In genomic region chr6:36114798-36115408, GRCh38 we compare ENCODE assay signal across 1 cellular context.
TF ChIP-seq lines count a peak whose summit lies in the region.

No MANE protein-coding gene starts in this region.

TF ChIP-seq in GM12878, 131 proteins besides CTCF, POLR2A, EP300 and RAD21 (continued from another document and continues in another):
- TF ChIP-seq BMI1 (IDR thresholded peaks at IDR 0.05; ENCODE audit: borderline replicate concordance), result peak; percentile 38; the same call in 1 of the 2 replicates
- peak; percentile 85 for TF ChIP-seq ZNF217 (IDR thresholded peaks at IDR 0.05)
- no peak for TF ChIP-seq CBX5 (IDR thresholded peaks at IDR 0.05; ENCODE audit: low read depth)
- TF ChIP-seq PBX3 (IDR thresholded peaks at IDR 0.05; ENCODE audit: insufficient replicate concordance, low read depth, low read length), result no peak
- TF ChIP-seq POLR2AphosphoS2 (IDR thresholded peaks at IDR 0.05; ENCODE audit: low read depth, low read length), result no peak
- no peak for TF ChIP-seq USF2 (IDR thresholded peaks at IDR 0.05; ENCODE audit: borderline replicate concordance, low read depth, low read length)
- peak; percentile 92 for TF ChIP-seq RELB (IDR thresholded peaks at IDR 0.05; ENCODE audit: low read depth)
- TF ChIP-seq ZBTB33 (IDR thresholded peaks at IDR 0.05), result no peak
- TF ChIP-seq TARDBP (IDR thresholded peaks at IDR 0.05; ENCODE audit: borderline replicate concordance), result no peak
- TF ChIP-seq SMC3 (IDR thresholded peaks at IDR 0.05; ENCODE audit: borderline replicate concordance, low read length), result no peak
- no peak for TF ChIP-seq RBBP5 (conservative IDR thresholded peaks at IDR 0.05)
- TF ChIP-seq POLR2AphosphoS5 (IDR thresholded peaks at IDR 0.05; ENCODE audit: low read length), result no peak
- peak; percentile 57; the same call in 1 of the 2 replicates for TF ChIP-seq MLLT1 (IDR thresholded peaks at IDR 0.05)
- TF ChIP-seq ATF2 (IDR thresholded peaks at IDR 0.05; ENCODE audit: low read length), result peak; percentile 65
- TF ChIP-seq NBN (IDR thresholded peaks at IDR 0.05), result peak; percentile 67; the same call in 1 of the 2 replicates
- TF ChIP-seq ZNF24 (IDR thresholded peaks at IDR 0.05), result no peak
- TF ChIP-seq ZSCAN29 (IDR thresholded peaks at IDR 0.05), result peak; percentile 17; the same call in 1 of the 2 replicates
- 0 out of 2 replicates have a peak, but pooled peaks have one; percentile 23 for TF ChIP-seq GATAD2B (conservative IDR thresholded peaks at IDR 0.05; ENCODE audit: low read depth)
- TF ChIP-seq ATF7 (IDR thresholded peaks at IDR 0.05; ENCODE audit: low read depth), result peak; percentile 70; the same call in 1 of the 2 replicates
- TF ChIP-seq ESRRA (IDR thresholded peaks at IDR 0.05; ENCODE audit: low read length), result no peak
- peak; percentile 11; the same call in 1 of the 2 replicates for TF ChIP-seq CHD2 (IDR thresholded peaks at IDR 0.05; ENCODE audit: borderline replicate concordance, low read depth, low read length)
- peak; percentile 98 for TF ChIP-seq MEF2A (IDR thresholded peaks at IDR 0.05; ENCODE audit: insufficient read depth, low read depth, low read length)
- TF ChIP-seq HDAC2 (IDR thresholded peaks at IDR 0.05), result no peak
- TF ChIP-seq JUNB (IDR thresholded peaks at IDR 0.05), result peak; percentile 22; the same call in 1 of the 2 replicates
- TF ChIP-seq HDAC6 (IDR thresholded peaks at IDR 0.05; ENCODE audit: unreplicated experiment), result no peak
- TF ChIP-seq SIN3A (IDR thresholded peaks at IDR 0.05; ENCODE audit: low read depth, low read length), result no peak
- TF ChIP-seq SMARCA5 (IDR thresholded peaks at IDR 0.05), result peak; percentile 50; the same call in 1 of the 2 replicates
- peak; percentile 73 for TF ChIP-seq TBL1XR1 (IDR thresholded peaks at IDR 0.05; ENCODE audit: low read depth, low read length)
- peak; percentile 98 for TF ChIP-seq MEF2B (IDR thresholded peaks at IDR 0.05; ENCODE audit: partially characterized antibody, poor library complexity, severe bottlenecking)
- TF ChIP-seq EED (IDR thresholded peaks at IDR 0.05; ENCODE audit: low read depth), result peak; percentile 57
- peak; percentile 91 to 95 for TF ChIP-seq IKZF2 (IDR thresholded peaks at IDR 0.05)
- peak; percentile 27; the same call in 1 of the 2 replicates for TF ChIP-seq BACH1 (IDR thresholded peaks at IDR 0.05; ENCODE audit: borderline replicate concordance)
- TF ChIP-seq PML (IDR thresholded peaks at IDR 0.05; ENCODE audit: low read length), result no peak
- TF ChIP-seq CREM (IDR thresholded peaks at IDR 0.05; ENCODE audit: low read depth), result no peak
- TF ChIP-seq PKNOX1 (IDR thresholded peaks at IDR 0.05), result peak; percentile 82
- 0 out of 2 replicates have a peak, but pooled peaks have one; percentile 69 for TF ChIP-seq MTA3 (IDR thresholded peaks at IDR 0.05; ENCODE audit: borderline replicate concordance, low read length)
- no peak for TF ChIP-seq HDGF (IDR thresholded peaks at IDR 0.05)
- no peak for TF ChIP-seq IRF5 (IDR thresholded peaks at IDR 0.05; ENCODE audit: borderline replicate concordance)
- peak in 1 of 2 experiments; percentile 41; a peak in 1 of 4 replicates for TF ChIP-seq BHLHE40 (IDR thresholded peaks at IDR 0.05; ENCODE audit: borderline replicate concordance in 1 of 2, low read depth in 2 of 2, low read length in 1 of 2)
- TF ChIP-seq SKIL (IDR thresholded peaks at IDR 0.05; ENCODE audit: low read depth, poor library complexity, severe bottlenecking), result peak; percentile 91
- TF ChIP-seq POU2F2 (IDR thresholded peaks at IDR 0.05; ENCODE audit: borderline replicate concordance, low read depth, low read length), result no peak
- no peak for TF ChIP-seq ZBTB4 (CRISPR knock-in tag; IDR thresholded peaks at IDR 0.05)
- TF ChIP-seq NR2C2 (IDR thresholded peaks at IDR 0.05; ENCODE audit: borderline replicate concordance, control insufficient read depth, insufficient read length, low read depth), result no peak
- no peak for TF ChIP-seq EGR1 (IDR thresholded peaks at IDR 0.05; ENCODE audit: borderline replicate concordance in 1 of 2, low read depth in 2 of 2, low read length in 2 of 2)
- no peak for TF ChIP-seq EZH2 (IDR thresholded peaks at IDR 0.05; ENCODE audit: borderline replicate concordance, control insufficient read depth, low read depth, low read length)
